8 cellular contexts compared by ENCODE assay signal in the genomic region with DNA sequence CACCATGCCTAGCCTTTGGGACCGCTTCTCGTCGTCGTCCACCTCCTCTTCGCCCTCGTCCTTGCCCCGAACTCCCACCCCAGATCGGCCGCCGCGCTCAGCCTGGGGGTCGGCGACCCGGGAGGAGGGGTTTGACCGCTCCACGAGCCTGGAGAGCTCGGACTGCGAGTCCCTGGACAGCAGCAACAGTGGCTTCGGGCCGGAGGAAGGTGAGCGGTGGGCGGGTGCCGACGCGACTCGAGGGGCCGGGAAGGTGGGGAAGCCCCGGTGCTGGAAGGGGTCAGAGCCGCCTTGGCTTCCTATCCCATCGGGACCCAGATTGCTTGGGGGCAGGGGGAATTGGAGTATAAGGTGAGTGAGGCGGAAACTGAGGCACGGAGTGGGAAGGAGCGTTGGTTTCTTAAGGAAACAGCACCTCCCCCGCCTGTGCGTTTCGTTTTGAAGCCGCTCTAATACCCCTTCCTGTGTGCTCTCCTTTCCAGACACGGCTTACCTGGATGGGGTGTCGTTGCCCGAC. TPM values are rescaled to one million over a fixed set of nuclear protein-coding genes. Genes with fewer than 3 reads are reported as not detected.
A peak's percentile ranks its signal among the peaks of the same experiment; 100 is the strongest.
DNase-seq lines count a peak whose midpoint lies in the region; ATAC-seq, FAIRE-seq and TF ChIP-seq lines count a peak whose summit lies in the region.

No MANE protein-coding gene starts in this region.

- H3K4me1 Mint-ChIP-seq in CD14-positive monocyte, result peaks cover 33% of the 10 kb centered on the region

- peaks cover 13 to 23% of the 10 kb centered on the region in 2 donors for H3K36me3 Mint-ChIP-seq in CD14-positive monocyte

- H3K9ac ChIP-seq in kidney (ENCODE audit: low read length in 2 of 2) (peak overlapping the region; percentile 98), subcutaneous abdominal adipose tissue (ENCODE audit: low read length in 5 of 5) (peak overlapping the region; percentile 30 to 96 (median 87))

- H3K4me1 ChIP-seq in adrenal gland (replicated peaks in 1 of 2) (peaks cover 12 to 21% of the 10 kb centered on the region in 2 donors), kidney (ENCODE audit: control insufficient read depth in 1 of 2, insufficient read depth in 1 of 2, low read depth in 1 of 2, low read length in 2 of 2) (peaks cover 8 to 11% of the 10 kb centered on the region in 2 donors), subcutaneous abdominal adipose tissue (ENCODE audit: control insufficient read depth in 5 of 5, insufficient read depth in 5 of 5, low read length in 5 of 5) (peaks cover 8 to 53% (median 46%) of the 10 kb centered on the region in 5 donors)

- H3K9me3 ChIP-seq in adrenal gland (replicated peaks in 1 of 3) (no peaks in the 10 kb centered on the region), kidney (ENCODE audit: control insufficient read depth in 1 of 2, low read length in 2 of 2) (no peaks in the 10 kb centered on the region), subcutaneous abdominal adipose tissue (ENCODE audit: control insufficient read depth in 5 of 5, low read length in 5 of 5) (no peaks in the 10 kb centered on the region)

- TF ChIP-seq CTCF in CD14-positive monocyte (IDR thresholded peaks at IDR 0.05), result no peak
- no peak for TF ChIP-seq CTCF in adrenal gland (IDR thresholded peaks at IDR 0.05)
- TF ChIP-seq CTCF in kidney (IDR thresholded peaks at IDR 0.05; ENCODE audit: borderline replicate concordance, extremely low read depth, insufficient read depth), result no peak

- FAIRE-seq in kidney (lab: Jason Lieb, UNC), result no peak

- peak overlapping the region; percentile 98 for H3K4me3 Mint-ChIP-seq in CD14-positive monocyte

- WGBS in adrenal gland, 4 donors, result 0% methylated on average over 7 to 40 of the region's 40 CpGs; no CpG with 5 or more reads in 1 of the 4 donors

- H3K27ac ChIP-seq in adrenal gland, result peak overlapping the region; percentile 93 to 99 (median 97)
- peak overlapping the region; percentile 99 for H3K27ac ChIP-seq in kidney (ENCODE audit: low read depth in 2 of 2, low read length in 2 of 2)
- peak overlapping the region; percentile 98 for H3K27ac ChIP-seq in subcutaneous abdominal adipose tissue (ENCODE audit: low read depth, low read length)

- intact Hi-C loops in CD14-positive monocyte (cut with micrococcal nuclease) (loop anchor here (2.0 to 5.0 kb wide), 5 partner anchors 23 to 63 kb away; partner anchors contain the start of genes ANAPC16 (in 1 of the 2) and ASCC1 (in 1 of the 2)), adrenal gland (cut with DNase I) (loop anchor here (2.0 to 10.0 kb wide), 2 partner anchors 23 to 51 kb away; no protein-coding TSS in a partner anchor), kidney (cut with DNase I) (loop anchor here (10.0 kb wide), 1 partner anchor 61 kb away; no protein-coding TSS in a partner anchor)

- peaks cover 2 to 13% (median 11%) of the 10 kb centered on the region in 3 donors for H3K27me3 Mint-ChIP-seq in CD14-positive monocyte (ENCODE audit: low read depth in 3 of 3)

- TF ChIP-seq POLR2A in adrenal gland (IDR thresholded peaks at IDR 0.05), result no peak

- DNase-seq in CD14-positive monocyte (ENCODE audit: low spot score), result no peak
- peak in 3 of 7 donors; percentile 47 to 62 (median 53) for DNase-seq in adrenal gland
- DNase-seq in kidney, result peak; percentile 89
- DNase-seq in NOMO-1 (lab: John Stamatoyannopoulos, UW; ENCODE audit: unreplicated experiment in 2 of 2), result no peak
- DNase-seq in GDM1 (lab: John Stamatoyannopoulos, UW), result no peak

- H3K27me3 ChIP-seq in adrenal gland, result no peaks in the 10 kb centered on the region
- H3K27me3 ChIP-seq in subcutaneous abdominal adipose tissue (ENCODE audit: control insufficient read depth in 5 of 5, insufficient read depth in 4 of 5, low read length in 5 of 5), result no peaks in the 10 kb centered on the region

- H3K4me3 ChIP-seq in adrenal gland, result peak overlapping the region; percentile 81 to 100 (median 98)
- peak overlapping the region; percentile 98 for H3K4me3 ChIP-seq in kidney (ENCODE audit: low read length in 2 of 2)
- peak overlapping the region; percentile 90 to 100 (median 95) for H3K4me3 ChIP-seq in subcutaneous abdominal adipose tissue (ENCODE audit: low read depth in 1 of 5, low read length in 5 of 5)

- peak; percentile 2 for ATAC-seq in HG02798 (IDR thresholded peaks at IDR 0.05; ENCODE audit: poor library complexity, unreplicated experiment)
- no peak for ATAC-seq in GM21423 (IDR thresholded peaks at IDR 0.05; ENCODE audit: unreplicated experiment)

- peaks cover 0 to 2% (median 0%) of the 10 kb centered on the region in 7 donors for H3K9me3 Mint-ChIP-seq in CD14-positive monocyte

- H3K36me3 ChIP-seq in adrenal gland (replicated peaks in 1 of 2), result peaks cover 0 to 23% of the 10 kb centered on the region in 2 donors
- H3K36me3 ChIP-seq in kidney (ENCODE audit: control insufficient read depth in 1 of 2, insufficient read depth in 2 of 2, low read length in 2 of 2), result peaks cover 2 to 13% of the 10 kb centered on the region in 2 donors
- H3K36me3 ChIP-seq in subcutaneous abdominal adipose tissue (ENCODE audit: control insufficient read depth in 5 of 5, insufficient read depth in 5 of 5, low read length in 5 of 5), result peaks cover 0 to 20% (median 19%) of the 10 kb centered on the region in 5 donors

- peak overlapping the region; percentile 73 to 95 (median 88) for H3K27ac Mint-ChIP-seq in CD14-positive monocyte

RNA-seq across cellular contexts. Expression of gene DDIT4, which starts 0.5 kb away (rescaled TPM):
- polyA plus RNA-seq in CD14-positive monocyte, result 10 to 100 TPM; 26.1 to 45.8 TPM
- total RNA-seq in adrenal gland, result 100 to 1,000 TPM; 211 to 711 (median 386) TPM
- 100 to 1,000 TPM; 109 to 149 (median 123) TPM for polyA plus RNA-seq in adrenal gland
- 292 TPM for total RNA-seq in kidney
- 96.9 TPM for polyA plus RNA-seq in kidney (ENCODE audit: insufficient read depth, low read depth, low replicate concordance)

RNA-seq across cellular contexts. Expression of gene ASCC1, which starts 58.2 kb away (rescaled TPM):
- polyA plus RNA-seq in CD14-positive monocyte, result 10 to 100 TPM; 17.9 to 20.9 TPM
- 10 to 100 TPM; 26.6 to 57.4 (median 36.7) TPM for total RNA-seq in adrenal gland
- polyA plus RNA-seq in adrenal gland, result 100 to 1,000 TPM in 1 of 3 donors, 10 to 100 TPM in 1, 1 to 10 TPM in 1; 9.7 to 101 (median 10.1) TPM
- 36.1 TPM for total RNA-seq in kidney
- polyA plus RNA-seq in kidney (ENCODE audit: insufficient read depth, low read depth, low replicate concordance), result 24.0 TPM

RNA-seq across cellular contexts. Expression of gene ANAPC16, which starts 58.5 kb away (rescaled TPM):
- polyA plus RNA-seq in CD14-positive monocyte, result 100 to 1,000 TPM; 148 to 167 TPM
- 100 to 1,000 TPM in 7 of 8 donors, 10 to 100 TPM in 1; 69.1 to 170 (median 139) TPM for total RNA-seq in adrenal gland
- 100 to 1,000 TPM; 102 to 186 (median 128) TPM for polyA plus RNA-seq in adrenal gland
- 132 TPM for total RNA-seq in kidney
- polyA plus RNA-seq in kidney (ENCODE audit: insufficient read depth, low read depth, low replicate concordance), result 210 TPM
